Comparison of ENCODE assay signal across 22 cellular contexts in genomic region chr12:63304844-63305243, GRCh38.
DNase-seq lines count a peak whose midpoint lies in the region; ATAC-seq and TF ChIP-seq lines count a peak whose summit lies in the region.
"Had no signal": no experiment of that assay in that cellular context is flagged by ENCODE, and none has a peak within 500 bp of the region (broad histone marks: within the 10 kb centered on the region; RNA-seq: fewer than 3 reads in every experiment).

No MANE protein-coding gene starts in this region.

- no peaks in the 10 kb centered on the region for H3K79me2 ChIP-seq in osteoblast (ENCODE audit: insufficient read depth, low read length)
- H3K79me2 ChIP-seq: hepatocyte had no signal

- H3K9me3 ChIP-seq in osteoblast (ENCODE audit: low read depth, low read length) = no peaks in the 10 kb centered on the region
- H3K9me3 ChIP-seq: ascending aorta, mucosa of descending colon, transverse colon had no signal

- no peak overlapping the region for H3K4me2 ChIP-seq in osteoblast (ENCODE audit: insufficient read depth, low read length)
- H3K4me2 ChIP-seq: hepatocyte had no signal

- no peaks in the 10 kb centered on the region for H3K27me3 ChIP-seq in osteoblast (ENCODE audit: insufficient read depth, low read length)
- H3K27me3 ChIP-seq: ascending aorta, esophagus muscularis mucosa, hepatocyte, transverse colon had no signal

- H3K4me3 ChIP-seq in GM08714 (ENCODE audit: low read length) = peak overlapping the region; percentile 55; the same call in 1 of the 2 replicates
- no peak overlapping the region for H3K4me3 ChIP-seq in epithelial cell of esophagus (ENCODE audit: low read length)
- no peak overlapping the region for H3K4me3 ChIP-seq in osteoblast (ENCODE audit: insufficient read depth, low read length)
- H3K4me3 ChIP-seq: ascending aorta, esophagus muscularis mucosa, hepatocyte, mucosa of descending colon, transverse colon had no signal

- no peak overlapping the region for H3K27ac ChIP-seq in osteoblast (ENCODE audit: low read depth, low read length)
- H3K27ac ChIP-seq: ascending aorta, esophagus muscularis mucosa, hepatocyte, transverse colon had no signal

- H3K4me1 ChIP-seq in osteoblast (ENCODE audit: insufficient read depth, low read length) = no peaks in the 10 kb centered on the region
- H3K4me1 ChIP-seq: esophagus muscularis mucosa, transverse colon had no signal

- H3K36me3 ChIP-seq in osteoblast (ENCODE audit: insufficient read depth, low read length) = no peaks in the 10 kb centered on the region
- H3K36me3 ChIP-seq: ascending aorta, esophagus muscularis mucosa, transverse colon had no signal

- TF ChIP-seq CTCF in GM20000 (IDR thresholded peaks at IDR 0.05; ENCODE audit: extremely low read depth, missing control alignments) (no peak), epithelial cell of esophagus (IDR thresholded peaks at IDR 0.05; ENCODE audit: insufficient read depth, low read depth, low read length, missing control alignments) (no peak), osteoblast (IDR thresholded peaks at IDR 0.05; ENCODE audit: extremely low read depth, low read depth, low read length) (no peak)

- H4K20me1 ChIP-seq in osteoblast (ENCODE audit: insufficient read depth, low read length) = no peaks in the 10 kb centered on the region

- no peak overlapping the region for H2AFZ ChIP-seq in osteoblast (ENCODE audit: low read length)
- H2AFZ ChIP-seq: hepatocyte had no signal

- ATAC-seq in HG02981 (IDR thresholded peaks at IDR 0.05; ENCODE audit: unreplicated experiment) = peak; percentile 40
- ATAC-seq: activated CD8-positive, alpha-beta T cell treated with anti-CD3 and anti-CD28 coated beads, Interleukin-2, amount 10 ng/mL, durations not matched to agents 7 days and 5 days; mucosa of descending colon; SK-N-SH treated with all-trans-retinoic acid at 6 μM for 48 hours had no signal

- peak; percentile 8 for DNase-seq in GM20000 (ENCODE audit: low spot score)
- peak; percentile 33 for DNase-seq in epithelial cell of esophagus (ENCODE audit: low read depth)
- DNase-seq in NCI-H2196 (lab: John Stamatoyannopoulos, UW; ENCODE audit: unreplicated experiment) = no peak
- DNase-seq in osteoblast (ENCODE audit: insufficient read length, low spot score, missing footprints) = no peak
- no peak for DNase-seq in activated CD8-positive, alpha-beta memory T cell treated with anti-CD3 and anti-CD28 coated beads, Interleukin-2, amount 50 U/mL, for 48 hours
- DNase-seq in NCI-H1105 (lab: John Stamatoyannopoulos, UW) = no peak
- DNase-seq: activated CD8-positive, alpha-beta T cell treated with anti-CD3 and anti-CD28 coated beads, Interleukin-2, amount 10 ng/mL, durations not matched to agents 7 days and 5 days; GF-D8; Karpas-422; mucosa of descending colon; NCI-H1436 treated with DMSO at 0.1 percent for 48 hours; NCI-H524; occipital lobe; OCI-M1; stimulated activated CD4-positive, alpha-beta T cell treated with anti-CD3 and anti-CD28 coated beads, Interleukin-4, amount 100 ng/mL, for 24 hours; transverse colon had no signal

Comparison
In these comparisons a context has a peak if more than half of its experiments do, and no peak if none do; other contexts are left out.
1. DNase-seq: peak in GM20000 (single experiment) and epithelial cell of esophagus (single experiment); none in NCI-H2196 (single experiment), osteoblast (single experiment), activated CD8-positive, alpha-beta memory T cell treated with anti-CD3 and anti-CD28 coated beads, Interleukin-2, amount 50 U/mL, for 48 hours (single experiment) and NCI-H1105 (single experiment).